In the genomic region with DNA sequence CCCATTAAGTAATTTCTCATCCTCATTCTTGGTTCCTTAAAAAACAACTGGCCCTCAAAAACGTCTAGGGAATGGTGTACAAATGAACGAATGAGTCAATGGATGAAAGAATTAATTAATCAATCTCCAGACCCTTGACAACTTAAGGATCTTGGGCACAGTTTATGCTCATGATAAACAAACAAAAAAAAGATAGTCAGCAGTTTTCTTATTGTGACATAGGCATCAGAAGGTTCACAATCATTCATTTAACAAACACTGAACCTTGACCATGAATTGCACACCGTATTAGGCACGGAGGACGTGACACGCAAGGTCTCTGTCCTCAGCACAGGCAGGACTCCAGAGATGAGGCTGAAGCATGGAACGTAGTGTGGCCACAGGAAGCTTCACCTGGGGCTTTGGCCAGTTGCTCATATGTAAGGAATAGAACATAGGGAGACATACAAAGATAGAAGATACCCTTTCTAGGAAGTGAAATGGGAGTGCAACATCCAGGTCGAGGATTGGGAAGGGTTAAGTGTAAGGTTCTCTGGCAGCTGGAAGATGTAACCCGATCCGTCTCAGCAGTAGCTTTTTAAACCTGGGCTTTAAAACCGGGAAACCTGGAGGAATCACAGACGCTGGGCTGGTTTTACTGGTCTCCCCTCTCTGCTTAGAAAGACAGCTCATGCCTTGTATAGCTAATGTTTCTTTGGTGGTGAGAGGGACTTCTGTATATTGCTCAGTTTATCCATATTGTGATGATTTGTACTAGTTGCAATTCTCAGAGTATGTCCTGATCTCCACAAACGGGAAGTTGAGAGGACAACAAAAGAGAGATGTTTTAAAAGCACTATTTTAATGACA, we compare ENCODE assay signal across 1 cellular context.
TF ChIP-seq lines count a peak whose summit lies in the region.

No MANE protein-coding gene starts in this region.

TF ChIP-seq in K562, 482 proteins besides CTCF, POLR2A, EP300 and RAD21 (continued from another document):
- TF ChIP-seq, protein P1, sequence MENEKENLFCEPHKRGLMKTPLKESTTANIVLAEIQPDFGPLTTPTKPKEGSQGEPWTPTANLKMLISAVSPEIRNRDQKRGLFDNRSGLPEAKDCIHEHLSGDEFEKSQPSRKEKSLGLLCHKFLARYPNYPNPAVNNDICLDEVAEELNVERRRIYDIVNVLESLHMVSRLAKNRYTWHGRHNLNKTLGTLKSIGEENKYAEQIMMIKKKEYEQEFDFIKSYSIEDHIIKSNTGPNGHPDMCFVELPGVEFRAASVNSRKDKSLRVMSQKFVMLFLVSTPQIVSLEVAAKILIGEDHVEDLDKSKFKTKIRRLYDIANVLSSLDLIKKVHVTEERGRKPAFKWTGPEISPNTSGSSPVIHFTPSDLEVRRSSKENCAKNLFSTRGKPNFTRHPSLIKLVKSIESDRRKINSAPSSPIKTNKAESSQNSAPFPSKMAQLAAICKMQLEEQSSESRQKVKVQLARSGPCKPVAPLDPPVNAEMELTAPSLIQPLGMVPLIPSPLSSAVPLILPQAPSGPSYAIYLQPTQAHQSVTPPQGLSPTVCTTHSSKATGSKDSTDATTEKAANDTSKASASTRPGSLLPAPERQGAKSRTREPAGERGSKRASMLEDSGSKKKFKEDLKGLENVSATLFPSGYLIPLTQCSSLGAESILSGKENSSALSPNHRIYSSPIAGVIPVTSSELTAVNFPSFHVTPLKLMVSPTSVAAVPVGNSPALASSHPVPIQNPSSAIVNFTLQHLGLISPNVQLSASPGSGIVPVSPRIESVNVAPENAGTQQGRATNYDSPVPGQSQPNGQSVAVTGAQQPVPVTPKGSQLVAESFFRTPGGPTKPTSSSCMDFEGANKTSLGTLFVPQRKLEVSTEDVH (IDR thresholded peaks at IDR 0.05; ENCODE audit: low read depth, partially characterized antibody), result no peak
- TF ChIP-seq HDGF (IDR thresholded peaks at IDR 0.05) (no peak), MAFK (IDR thresholded peaks at IDR 0.05; ENCODE audit: low read length) (peak; percentile 57), RNF2 (IDR thresholded peaks at IDR 0.05) (no peak), MAFF (IDR thresholded peaks at IDR 0.05; ENCODE audit: low read length) (peak; percentile 72), C11orf30 (IDR thresholded peaks at IDR 0.05; ENCODE audit: low read depth) (peak; percentile 86), EHMT2 (IDR thresholded peaks at IDR 0.05) (no peak), MAFG (tag; conservative IDR thresholded peaks at IDR 0.05) (peak; percentile 80), NCOA6 (IDR thresholded peaks at IDR 0.05) (no peak), ZNF3 (CRISPR knock-in tag; IDR thresholded peaks at IDR 0.05) (no peak), ZNF232 (CRISPR knock-in tag; IDR thresholded peaks at IDR 0.05) (no peak), ZNF316 (IDR thresholded peaks at IDR 0.05) (peak; percentile 94)
- TF ChIP-seq, protein P2, sequence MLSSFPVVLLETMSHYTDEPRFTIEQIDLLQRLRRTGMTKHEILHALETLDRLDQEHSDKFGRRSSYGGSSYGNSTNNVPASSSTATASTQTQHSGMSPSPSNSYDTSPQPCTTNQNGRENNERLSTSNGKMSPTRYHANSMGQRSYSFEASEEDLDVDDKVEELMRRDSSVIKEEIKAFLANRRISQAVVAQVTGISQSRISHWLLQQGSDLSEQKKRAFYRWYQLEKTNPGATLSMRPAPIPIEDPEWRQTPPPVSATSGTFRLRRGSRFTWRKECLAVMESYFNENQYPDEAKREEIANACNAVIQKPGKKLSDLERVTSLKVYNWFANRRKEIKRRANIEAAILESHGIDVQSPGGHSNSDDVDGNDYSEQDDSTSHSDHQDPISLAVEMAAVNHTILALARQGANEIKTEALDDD (IDR thresholded peaks at IDR 0.05), result 0 out of 2 replicates have a peak, but pooled peaks have one; percentile 5
- TF ChIP-seq, protein P3, sequence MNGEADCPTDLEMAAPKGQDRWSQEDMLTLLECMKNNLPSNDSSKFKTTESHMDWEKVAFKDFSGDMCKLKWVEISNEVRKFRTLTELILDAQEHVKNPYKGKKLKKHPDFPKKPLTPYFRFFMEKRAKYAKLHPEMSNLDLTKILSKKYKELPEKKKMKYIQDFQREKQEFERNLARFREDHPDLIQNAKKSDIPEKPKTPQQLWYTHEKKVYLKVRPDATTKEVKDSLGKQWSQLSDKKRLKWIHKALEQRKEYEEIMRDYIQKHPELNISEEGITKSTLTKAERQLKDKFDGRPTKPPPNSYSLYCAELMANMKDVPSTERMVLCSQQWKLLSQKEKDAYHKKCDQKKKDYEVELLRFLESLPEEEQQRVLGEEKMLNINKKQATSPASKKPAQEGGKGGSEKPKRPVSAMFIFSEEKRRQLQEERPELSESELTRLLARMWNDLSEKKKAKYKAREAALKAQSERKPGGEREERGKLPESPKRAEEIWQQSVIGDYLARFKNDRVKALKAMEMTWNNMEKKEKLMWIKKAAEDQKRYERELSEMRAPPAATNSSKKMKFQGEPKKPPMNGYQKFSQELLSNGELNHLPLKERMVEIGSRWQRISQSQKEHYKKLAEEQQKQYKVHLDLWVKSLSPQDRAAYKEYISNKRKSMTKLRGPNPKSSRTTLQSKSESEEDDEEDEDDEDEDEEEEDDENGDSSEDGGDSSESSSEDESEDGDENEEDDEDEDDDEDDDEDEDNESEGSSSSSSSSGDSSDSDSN (IDR thresholded peaks at IDR 0.05; ENCODE audit: borderline replicate concordance in 1 of 2, low read depth in 2 of 2, low read length in 2 of 2), result no peak
- TF ChIP-seq, protein P4, sequence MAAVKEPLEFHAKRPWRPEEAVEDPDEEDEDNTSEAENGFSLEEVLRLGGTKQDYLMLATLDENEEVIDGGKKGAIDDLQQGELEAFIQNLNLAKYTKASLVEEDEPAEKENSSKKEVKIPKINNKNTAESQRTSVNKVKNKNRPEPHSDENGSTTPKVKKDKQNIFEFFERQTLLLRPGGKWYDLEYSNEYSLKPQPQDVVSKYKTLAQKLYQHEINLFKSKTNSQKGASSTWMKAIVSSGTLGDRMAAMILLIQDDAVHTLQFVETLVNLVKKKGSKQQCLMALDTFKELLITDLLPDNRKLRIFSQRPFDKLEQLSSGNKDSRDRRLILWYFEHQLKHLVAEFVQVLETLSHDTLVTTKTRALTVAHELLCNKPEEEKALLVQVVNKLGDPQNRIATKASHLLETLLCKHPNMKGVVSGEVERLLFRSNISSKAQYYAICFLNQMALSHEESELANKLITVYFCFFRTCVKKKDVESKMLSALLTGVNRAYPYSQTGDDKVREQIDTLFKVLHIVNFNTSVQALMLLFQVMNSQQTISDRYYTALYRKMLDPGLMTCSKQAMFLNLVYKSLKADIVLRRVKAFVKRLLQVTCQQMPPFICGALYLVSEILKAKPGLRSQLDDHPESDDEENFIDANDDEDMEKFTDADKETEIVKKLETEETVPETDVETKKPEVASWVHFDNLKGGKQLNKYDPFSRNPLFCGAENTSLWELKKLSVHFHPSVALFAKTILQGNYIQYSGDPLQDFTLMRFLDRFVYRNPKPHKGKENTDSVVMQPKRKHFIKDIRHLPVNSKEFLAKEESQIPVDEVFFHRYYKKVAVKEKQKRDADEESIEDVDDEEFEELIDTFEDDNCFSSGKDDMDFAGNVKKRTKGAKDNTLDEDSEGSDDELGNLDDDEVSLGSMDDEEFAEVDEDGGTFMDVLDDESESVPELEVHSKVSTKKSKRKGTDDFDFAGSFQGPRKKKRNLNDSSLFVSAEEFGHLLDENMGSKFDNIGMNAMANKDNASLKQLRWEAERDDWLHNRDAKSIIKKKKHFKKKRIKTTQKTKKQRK (IDR thresholded peaks at IDR 0.05; ENCODE audit: borderline replicate concordance, low read depth, low read length), result no peak
